Comparison of ENCODE assay signal across 29 cellular contexts in the genomic region with DNA sequence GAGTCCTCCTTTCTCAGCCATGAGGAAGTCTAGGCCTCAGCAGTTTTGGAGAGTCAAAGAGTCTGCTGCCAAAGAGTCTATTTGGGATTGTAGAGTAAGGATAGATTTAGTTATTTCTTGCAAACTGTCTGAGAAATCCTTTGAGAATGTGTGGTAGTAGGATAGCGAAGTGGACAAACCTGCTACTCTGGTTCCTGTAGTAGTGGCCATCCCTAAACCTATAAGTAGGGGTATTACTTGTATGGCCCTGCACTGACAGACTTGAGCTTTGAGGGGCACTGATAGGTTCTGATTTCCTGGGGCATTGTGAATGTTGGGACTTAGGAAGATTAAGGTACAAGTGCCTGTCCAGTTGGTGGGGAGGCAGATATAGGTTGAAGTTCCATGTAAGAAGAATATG.
"Had no signal": no experiment of that assay in that cellular context is flagged by ENCODE, and none has a peak within 500 bp of the region (broad histone marks: within the 10 kb centered on the region; RNA-seq: fewer than 3 reads in every experiment).

No MANE protein-coding gene starts in this region.

- FAIRE-seq: small intestine, urothelium cell line had no signal

- H3K4me1 Mint-ChIP-seq: natural killer cell; neural progenitor cell; stimulated activated effector memory CD8-positive, alpha-beta T cell treated with anti-CD3 and anti-CD28 coated beads, Interleukin-12 subunit alpha, Interleukin-12 subunit beta, amount 100 ng/mL, for 72 hours had no signal

- H3K27me3 ChIP-seq: neural progenitor cell, ovary, right lobe of liver, sigmoid colon, stomach, thyroid gland, tibial nerve, upper lobe of left lung, vagina had no signal

- H2AFZ ChIP-seq: neural progenitor cell, parathyroid adenoma had no signal

- H3K27me3 Mint-ChIP-seq: naive thymus-derived CD4-positive, alpha-beta T cell; stimulated activated naive B cell treated with anti-CD40 and anti-IgM and Interleukin-4, amounts not matched to agents 10 μg/mL and 1 μg/mL and 100 μg/mL, for 72 hours; stimulated activated naive CD8-positive, alpha-beta T cell treated with anti-CD3 and anti-CD28 coated beads, Interleukin-15, Interleukin-2, amounts not matched to agents 100 ng/mL and 50 ng/mL, for 24 hours had no signal

- H3K36me3 ChIP-seq: neural progenitor cell, ovary, right lobe of liver, sigmoid colon, stomach, thoracic aorta, thyroid gland, tibial nerve, upper lobe of left lung, vagina had no signal

- ATAC-seq: naive thymus-derived CD4-positive, alpha-beta T cell; natural killer cell; psoas muscle; right cardiac atrium; right lobe of liver; stimulated activated effector memory CD8-positive, alpha-beta T cell treated with anti-CD3 and anti-CD28 coated beads, Interleukin-12 subunit alpha, Interleukin-12 subunit beta, amount 100 ng/mL, for 72 hours; stimulated activated naive B cell treated with anti-CD40 and anti-IgM and Interleukin-4, amounts not matched to agents 10 μg/mL and 1 μg/mL and 100 μg/mL, for 72 hours had no signal

- H3K9me3 ChIP-seq: ovary, thyroid gland, vagina had no signal

- H3K79me2 ChIP-seq: parathyroid adenoma had no signal

- H3K4me3 ChIP-seq: neural progenitor cell, ovary, psoas muscle, right lobe of liver, sigmoid colon, stomach, thoracic aorta, thyroid gland, tibial nerve, upper lobe of left lung, vagina had no signal

- H3K4me1 ChIP-seq: neural progenitor cell, parathyroid adenoma, psoas muscle, sigmoid colon, thyroid gland, tibial nerve, vagina had no signal

- H3K4me2 ChIP-seq: neural progenitor cell had no signal

- H3K9ac ChIP-seq: neural progenitor cell, parathyroid adenoma had no signal

- DNase-seq: natural killer cell; occipital lobe; ovary; posterior cingulate gyrus; psoas muscle; right cardiac atrium; right lobe of liver; sigmoid colon; small intestine; stimulated activated CD4-positive, alpha-beta T cell treated with anti-CD3 and anti-CD28 coated beads, Interleukin-15, amount 100 ng/mL, for 24 hours; stimulated activated CD4-positive, alpha-beta T cell treated with anti-CD3 and anti-CD28 coated beads, Interleukin-2, amount 100 ng/mL, for 24 hours; stimulated activated CD4-positive, alpha-beta T cell treated with anti-CD3 and anti-CD28 coated beads, Interleukin-2, amount 100 ng/mL, for 48 hours; stimulated activated CD4-positive, alpha-beta T cell treated with anti-CD3 and anti-CD28 coated beads, Interleukin-4, amount 100 ng/mL, for 24 hours; stimulated activated naive B cell treated with anti-CD40 and anti-IgM and Interleukin-4, amounts not matched to agents 10 μg/mL and 1 μg/mL and 100 μg/mL, for 72 hours; stimulated activated naive CD4-positive, alpha-beta T cell treated with Interleukin-2 at 50 U/mL for 16 hours; stomach; thyroid gland; upper lobe of left lung had no signal

- H3K27ac Mint-ChIP-seq: natural killer cell; nephron; neural progenitor cell; progenitor cell of endocrine pancreas; stimulated activated effector memory CD8-positive, alpha-beta T cell treated with anti-CD3 and anti-CD28 coated beads, Interleukin-12 subunit alpha, Interleukin-12 subunit beta, amount 100 ng/mL, for 72 hours; stimulated activated naive B cell treated with anti-CD40 and anti-IgM and Interleukin-4, amounts not matched to agents 10 μg/mL and 1 μg/mL and 100 μg/mL, for 72 hours; stimulated activated naive CD8-positive, alpha-beta T cell treated with anti-CD3 and anti-CD28 coated beads, Interleukin-15, Interleukin-2, amounts not matched to agents 100 ng/mL and 50 ng/mL, for 24 hours had no signal

- H3K36me3 Mint-ChIP-seq: natural killer cell; stimulated activated effector memory CD8-positive, alpha-beta T cell treated with anti-CD3 and anti-CD28 coated beads, Interleukin-12 subunit alpha, Interleukin-12 subunit beta, amount 100 ng/mL, for 72 hours had no signal

- H3K4me3 Mint-ChIP-seq: naive thymus-derived CD4-positive, alpha-beta T cell; natural killer cell; nephron; neural progenitor cell; stimulated activated effector memory CD8-positive, alpha-beta T cell treated with anti-CD3 and anti-CD28 coated beads, Interleukin-12 subunit alpha, Interleukin-12 subunit beta, amount 100 ng/mL, for 72 hours; stimulated activated naive B cell treated with anti-CD40 and anti-IgM and Interleukin-4, amounts not matched to agents 10 μg/mL and 1 μg/mL and 100 μg/mL, for 72 hours; stimulated activated naive CD8-positive, alpha-beta T cell treated with anti-CD3 and anti-CD28 coated beads, Interleukin-15, Interleukin-2, amounts not matched to agents 100 ng/mL and 50 ng/mL, for 24 hours had no signal

- H3K27ac ChIP-seq: neural progenitor cell, ovary, parathyroid adenoma, psoas muscle, right lobe of liver, sigmoid colon, stomach, thoracic aorta, thyroid gland, tibial nerve, upper lobe of left lung, vagina had no signal
